8 cellular contexts compared by ENCODE assay signal in the genomic region with DNA sequence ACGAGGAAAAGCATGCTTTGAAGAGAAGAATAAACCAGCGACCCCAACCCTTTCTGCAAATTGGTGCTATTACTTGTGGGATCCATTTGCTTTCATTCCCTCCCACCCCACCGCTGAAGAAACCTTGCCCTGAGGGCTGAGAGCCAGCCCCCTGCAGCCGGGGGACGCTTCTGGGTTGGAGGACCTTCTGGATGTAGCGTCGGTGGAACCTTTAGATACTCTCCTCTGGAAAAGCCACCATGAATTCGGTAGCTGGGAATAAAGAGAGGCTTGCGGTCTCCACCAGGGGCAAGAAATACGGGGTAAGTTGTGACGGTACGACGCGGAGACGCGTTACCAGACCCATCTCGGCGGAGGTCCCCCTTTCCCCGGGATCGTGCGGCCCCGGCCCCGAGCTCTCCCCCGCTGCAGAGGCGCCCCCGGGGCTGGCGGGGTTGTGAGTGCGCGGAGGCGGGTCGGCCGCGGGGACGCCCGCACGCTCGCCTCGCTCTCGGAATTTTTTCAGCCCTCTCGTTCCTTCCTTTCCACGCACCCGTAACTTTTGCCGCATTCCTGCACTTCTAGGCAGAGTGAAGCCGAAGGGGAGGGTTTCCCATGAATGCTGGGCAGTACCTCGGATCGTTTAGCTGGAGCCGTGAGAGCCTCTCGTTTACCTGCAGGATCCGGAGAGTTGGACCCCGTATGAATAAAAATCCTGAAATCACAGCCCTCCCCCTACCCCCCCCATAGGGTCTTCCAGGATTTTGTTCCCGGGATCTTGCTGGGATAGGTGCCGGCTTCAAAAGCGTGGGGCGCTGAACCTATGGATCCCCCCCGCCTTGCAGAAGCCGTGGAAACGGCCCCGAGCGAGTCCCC. TPM values are rescaled to one million over a fixed set of nuclear protein-coding genes. Genes with fewer than 3 reads are reported as not detected.
A peak's percentile ranks its signal among the peaks of the same experiment; 100 is the strongest.
DNase-seq lines count a peak whose midpoint lies in the region; ATAC-seq and TF ChIP-seq lines count a peak whose summit lies in the region.

No MANE protein-coding gene starts in this region.

- H3K27ac ChIP-seq in cardiac muscle cell (peak overlapping the region; percentile 92), subcutaneous abdominal adipose tissue (ENCODE audit: low read depth, low read length) (no peak overlapping the region)

- H3K9me3 Mint-ChIP-seq in brain, result peaks cover 0 to 14% (median 4%) of the 10 kb centered on the region in 5 experiments

- H3K9ac ChIP-seq in subcutaneous abdominal adipose tissue (ENCODE audit: low read length in 5 of 5), result peak overlapping the region in 1 of 5 donors; percentile 30

- H3K4me1 ChIP-seq in cardiac muscle cell (ENCODE audit: low read depth), result peaks cover 31% of the 10 kb centered on the region
- peaks cover 2 to 47% (median 43%) of the 10 kb centered on the region in 5 donors for H3K4me1 ChIP-seq in subcutaneous abdominal adipose tissue (ENCODE audit: control insufficient read depth in 5 of 5, insufficient read depth in 5 of 5, low read length in 5 of 5)

- peaks cover 19% of the 10 kb centered on the region for H3K36me3 Mint-ChIP-seq in brain

- TF ChIP-seq CTCF in cardiac muscle cell (IDR thresholded peaks at IDR 0.05; ENCODE audit: low read depth, low read length) (peak; percentile 1), brain (conservative IDR thresholded peaks at IDR 0.05) (peak; percentile 7 to 37)

- DNase-seq in cardiac muscle cell (ENCODE audit: low read depth in 1 of 2, low spot score in 1 of 2), result peak; percentile 38 to 53
- DNase-seq in cardiac septum (ENCODE audit: low spot score), result no peak
- DNase-seq in NCI-H748 treated with DMSO at 0.1 percent for 48 hours (lab: John Stamatoyannopoulos, UW), result peak; percentile 30
- peak; percentile 44 for DNase-seq in kidney glomerular epithelial cell (lab: John Stamatoyannopoulos, UW)
- no peak for DNase-seq in posterior cingulate gyrus

- no peak for ATAC-seq in HG02763 (IDR thresholded peaks at IDR 0.05; ENCODE audit: unreplicated experiment)

- H3K36me3 ChIP-seq in cardiac muscle cell (peaks cover 2% of the 10 kb centered on the region), subcutaneous abdominal adipose tissue (ENCODE audit: control insufficient read depth in 5 of 5, insufficient read depth in 5 of 5, low read length in 5 of 5) (no peaks in the 10 kb centered on the region)

- H3K27me3 Mint-ChIP-seq in brain, result peaks cover 60% of the 10 kb centered on the region

- peak overlapping the region; percentile 92 to 98 (median 97) for H3K4me3 Mint-ChIP-seq in brain

- H3K27me3 ChIP-seq in cardiac muscle cell, result no peaks in the 10 kb centered on the region
- H3K27me3 ChIP-seq in subcutaneous abdominal adipose tissue (ENCODE audit: control insufficient read depth in 5 of 5, insufficient read depth in 4 of 5, low read length in 5 of 5), result peaks cover 21 to 51% (median 31%) of the 10 kb centered on the region in 5 donors

- intact Hi-C loops in cardiac septum (cut with DNase I), result loop anchor here (2.0 to 10.0 kb wide), 2 partner anchors 225 to 1299 kb away; no protein-coding TSS in a partner anchor
- intact Hi-C loops in posterior cingulate gyrus (cut with DNase I), result loop anchor here (1.0 to 10.0 kb wide), 3 partner anchors 226 to 1337 kb away; no protein-coding TSS in a partner anchor

- peak overlapping the region; percentile 86 to 98 (median 89) for H3K27ac Mint-ChIP-seq in brain

- H3K4me1 Mint-ChIP-seq in brain, result peaks cover 21% of the 10 kb centered on the region

- H3K4me3 ChIP-seq in cardiac muscle cell (peak overlapping the region; percentile 86), subcutaneous abdominal adipose tissue (ENCODE audit: low read depth in 1 of 5, low read length in 5 of 5) (peak overlapping the region; percentile 57 to 76 (median 63))

- H3K9me3 ChIP-seq in cardiac muscle cell (ENCODE audit: low read depth) (no peaks in the 10 kb centered on the region), subcutaneous abdominal adipose tissue (ENCODE audit: control insufficient read depth in 5 of 5, low read length in 5 of 5) (no peaks in the 10 kb centered on the region)

RNA-seq across cellular contexts. Expression of a gene that starts 0.6 kb away (rescaled TPM):
- 141 and 177 TPM in 2 replicates for total RNA-seq in cardiac muscle cell
- 58.9 and 60.7 TPM in 2 replicates for polyA plus RNA-seq in cardiac muscle cell
- total RNA-seq in cardiac septum, result 1.1 TPM
- 17.6 TPM for polyA plus RNA-seq in brain (ENCODE audit: insufficient read depth, low read depth, low replicate concordance)

Comparison
In these comparisons a context has a peak if more than half of its experiments do, and no peak if none do; other contexts are left out.
1. DNase-seq: peak in cardiac muscle cell (2 of 2), NCI-H748 treated with DMSO at 0.1 percent for 48 hours (single experiment) and kidney glomerular epithelial cell (single experiment); none in cardiac septum (single experiment) and posterior cingulate gyrus (0 of 10).
2. RNA of a gene that starts 0.6 kb away (total RNA-seq): 141 to 177 TPM in cardiac muscle cell; 1.1 TPM in cardiac septum (single experiment); every median in the first group is over 10 times any median in the second.